19 cellular contexts compared by ENCODE assay signal in genomic region chr18:48031641-48032040, GRCh38.
"Had no signal": no experiment of that assay in that cellular context is flagged by ENCODE, and none has a peak within 500 bp of the region (broad histone marks: within the 10 kb centered on the region; RNA-seq: fewer than 3 reads in every experiment).

No MANE protein-coding gene starts in this region.

- H3K27me3 ChIP-seq: body of pancreas, gastroesophageal sphincter, heart left ventricle, right atrium auricular region, stomach, upper lobe of left lung had no signal

- H3K27ac ChIP-seq: body of pancreas, gastroesophageal sphincter, heart left ventricle, prostate gland, right atrium auricular region, stomach, upper lobe of left lung had no signal

- H3K4me1 Mint-ChIP-seq: activated B cell treated with CpG ODN at 0.5 μM for 24 hours; central memory CD8-positive, alpha-beta T cell had no signal

- H3K9me3 Mint-ChIP-seq: activated B cell treated with CpG ODN at 0.5 μM for 24 hours; activated CD4-positive, alpha-beta memory T cell treated with anti-CD3 and anti-CD28 coated beads for 36 hours; activated naive CD4-positive, alpha-beta T cell treated with anti-CD3 and anti-CD28 coated beads for 36 hours; central memory CD8-positive, alpha-beta T cell; mesothelial cell of epicardium; neural crest cell; T-helper 2 cell treated with Interferon-gamma antibody and Interleukin-4, amounts not matched to agents 5 μg/mL and 100 μg/mL, for 36 hours had no signal

- H3K4me3 Mint-ChIP-seq: activated B cell treated with CpG ODN at 0.5 μM for 24 hours; activated CD4-positive, alpha-beta memory T cell treated with anti-CD3 and anti-CD28 coated beads for 36 hours; activated naive CD4-positive, alpha-beta T cell treated with anti-CD3 and anti-CD28 coated beads for 36 hours; central memory CD8-positive, alpha-beta T cell; mesothelial cell of epicardium; neural crest cell; T-helper 2 cell treated with Interferon-gamma antibody and Interleukin-4, amounts not matched to agents 5 μg/mL and 100 μg/mL, for 36 hours had no signal

- DNase-seq: activated B cell treated with CpG ODN at 0.5 μM for 24 hours; activated CD4-positive, alpha-beta T cell treated with anti-CD3 and anti-CD28 coated beads for 4 hours; stimulated activated CD4-positive, alpha-beta T cell treated with anti-CD3 and anti-CD28 coated beads, Interleukin-4, amount 100 ng/mL, for 1 hour had no signal

- H3K36me3 Mint-ChIP-seq: activated CD4-positive, alpha-beta memory T cell treated with anti-CD3 and anti-CD28 coated beads for 36 hours; mesothelial cell of epicardium had no signal

- H3K36me3 ChIP-seq: gastroesophageal sphincter, heart left ventricle, prostate gland, right atrium auricular region, upper lobe of left lung had no signal

- H3K27me3 Mint-ChIP-seq: activated CD4-positive, alpha-beta memory T cell treated with anti-CD3 and anti-CD28 coated beads for 36 hours had no signal

- H3K4me1 ChIP-seq: body of pancreas, prostate gland had no signal

- H3K27ac Mint-ChIP-seq: activated B cell treated with CpG ODN at 0.5 μM for 24 hours; activated CD4-positive, alpha-beta memory T cell treated with anti-CD3 and anti-CD28 coated beads for 36 hours; activated naive CD4-positive, alpha-beta T cell treated with anti-CD3 and anti-CD28 coated beads for 36 hours; mesothelial cell of epicardium; T-helper 2 cell treated with Interferon-gamma antibody and Interleukin-4, amounts not matched to agents 5 μg/mL and 100 μg/mL, for 36 hours had no signal

- H3K9me3 ChIP-seq: body of pancreas, gastroesophageal sphincter, heart left ventricle, prostate gland, right atrium auricular region, stomach, upper lobe of left lung had no signal

- H3K4me3 ChIP-seq: body of pancreas, coronary artery, gastroesophageal sphincter, heart left ventricle, lung, prostate gland, right atrium auricular region, skin epidermis, stomach, upper lobe of left lung had no signal
